8 cellular contexts compared by ENCODE assay signal in the genomic region with DNA sequence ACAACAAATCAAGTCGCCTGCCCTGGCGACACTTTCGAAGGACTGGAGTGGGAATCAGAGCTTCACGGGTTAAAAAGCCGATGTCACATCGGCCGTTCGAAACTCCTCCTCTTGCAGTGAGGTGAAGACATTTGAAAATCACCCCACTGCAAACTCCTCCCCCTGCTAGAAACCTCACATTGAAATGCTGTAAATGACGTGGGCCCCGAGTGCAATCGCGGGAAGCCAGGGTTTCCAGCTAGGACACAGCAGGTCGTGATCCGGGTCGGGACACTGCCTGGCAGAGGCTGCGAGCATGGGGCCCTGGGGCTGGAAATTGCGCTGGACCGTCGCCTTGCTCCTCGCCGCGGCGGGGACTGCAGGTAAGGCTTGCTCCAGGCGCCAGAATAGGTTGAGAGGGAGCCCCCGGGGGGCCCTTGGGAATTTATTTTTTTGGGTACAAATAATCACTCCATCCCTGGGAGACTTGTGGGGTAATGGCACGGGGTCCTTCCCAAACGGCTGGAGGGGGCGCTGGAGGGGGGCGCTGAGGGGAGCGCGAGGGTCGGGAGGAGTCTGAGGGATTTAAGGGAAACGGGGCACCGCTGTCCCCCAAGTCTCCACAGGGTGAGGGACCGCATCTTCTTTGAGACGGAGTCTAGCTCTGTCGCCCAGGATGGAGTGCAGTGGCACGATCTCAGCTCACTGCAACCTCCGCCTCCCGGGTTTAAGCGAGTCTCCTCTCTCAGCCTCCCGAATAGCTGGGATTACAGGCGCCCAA. TPM values are rescaled to one million over a fixed set of nuclear protein-coding genes. Genes with fewer than 3 reads are reported as not detected.
A peak's percentile ranks its signal among the peaks of the same experiment; 100 is the strongest.
DNase-seq lines count a peak whose midpoint lies in the region; ATAC-seq and TF ChIP-seq lines count a peak whose summit lies in the region.

A gene (plus strand): TSS at position 210 of the 760 bp plus-strand sequence. CDS start 86 bp downstream, at position 296.

- peaks cover 3% of the 10 kb centered on the region for H3K36me3 Mint-ChIP-seq in activated T-cell treated with anti-CD3 and anti-CD28 coated beads, Interleukin-2, amount 50 U/mL, for 4 hours (ENCODE audit: insufficient read depth)

- no peaks in the 10 kb centered on the region for H3K27me3 Mint-ChIP-seq in activated T-cell treated with anti-CD3 and anti-CD28 coated beads, Interleukin-2, amount 50 U/mL, for 4 hours (ENCODE audit: low read depth)

- H3K36me3 ChIP-seq in ES-I3 (ENCODE audit: insufficient read depth, low read length) (peaks cover 7% of the 10 kb centered on the region; the same call in 1 of the 2 replicates), KMS-11 (ENCODE audit: insufficient read depth) (peaks cover 6% of the 10 kb centered on the region; the same call in 1 of the 2 replicates), esophagus (ENCODE audit: control insufficient read depth in 2 of 2, insufficient read depth in 2 of 2, low read length in 1 of 2) (peaks cover 0 to 5% of the 10 kb centered on the region in 2 donors)

- peaks cover 39% of the 10 kb centered on the region for H3K4me1 Mint-ChIP-seq in activated T-cell treated with anti-CD3 and anti-CD28 coated beads, Interleukin-2, amount 50 U/mL, for 4 hours (ENCODE audit: low read depth)

- H3K4me1 ChIP-seq in ES-I3 (ENCODE audit: insufficient read depth, low read length) (peaks cover 13% of the 10 kb centered on the region), KMS-11 (ENCODE audit: low read depth, poor library complexity, severe bottlenecking) (peaks cover 38% of the 10 kb centered on the region), esophagus (ENCODE audit: control insufficient read depth in 2 of 2, insufficient read depth in 2 of 2, low read length in 1 of 2) (peaks cover 0 to 3% of the 10 kb centered on the region in 2 donors)

- peaks cover 47% of the 10 kb centered on the region for H3K79me2 ChIP-seq in KMS-11 (ENCODE audit: insufficient read depth, low read depth)

- peak within 1 kb of the TSS; percentile 94 for H3K4me2 ChIP-seq in KMS-11

- peak; percentile 98 for DNase-seq in RKO (ENCODE audit: low spot score)
- peak; percentile 61 for DNase-seq in activated T-cell treated with anti-CD3 and anti-CD28 coated beads, Interleukin-2, amount 50 U/mL, for 4 hours
- DNase-seq in mucosa of gallbladder (ENCODE audit: low spot score) = peak; percentile 89
- peak; percentile 44 to 64 for DNase-seq in stimulated activated CD8-positive, alpha-beta memory T cell treated with anti-CD3 and anti-CD28 coated beads, Interleukin-4, amount 100 ng/mL, for 4 hours (ENCODE audit: low read depth in 2 of 2, low spot score in 1 of 2)

- H3K9me3 ChIP-seq in ES-I3 (ENCODE audit: control insufficient read depth, insufficient read depth, low read length) = no peaks in the 10 kb centered on the region; the same call in 1 of the 2 replicates
- no peaks in the 10 kb centered on the region for H3K9me3 ChIP-seq in esophagus (ENCODE audit: control insufficient read depth in 2 of 2, insufficient read depth in 1 of 2, low read depth in 1 of 2, low read length in 1 of 2)

- H3K27ac ChIP-seq in KMS-11 (peak within 1 kb of the TSS; percentile 89), esophagus (ENCODE audit: low read depth in 2 of 2, low read length in 1 of 2) (peak within 1 kb of the TSS; percentile 98 to 100)

- no peak for TF ChIP-seq CTCF in KMS-11 (conservative IDR thresholded peaks at IDR 0.05; ENCODE audit: low read depth, low read length)

- peak within 1 kb of the TSS; percentile 39; the same call in 1 of the 2 replicates for H2AFZ ChIP-seq in KMS-11 (ENCODE audit: low read depth)

- H3K9ac ChIP-seq in ES-I3 (ENCODE audit: low read depth, low read length) (peak within 1 kb of the TSS; percentile 84), KMS-11 (peak within 1 kb of the TSS; percentile 88)

- peak; percentile 47 to 50 for ATAC-seq in activated T-cell treated with anti-CD3 and anti-CD28 coated beads, Interleukin-2, amount 50 U/mL, for 4 hours
- no peak for ATAC-seq in GM21786 (IDR thresholded peaks at IDR 0.05; ENCODE audit: unreplicated experiment)

- 0 to 1% methylated on average over 43 of the region's 43 CpGs for WGBS in esophagus, 2 donors

- H3K27me3 ChIP-seq in KMS-11 (ENCODE audit: insufficient read depth, low read depth) (no peaks in the 10 kb centered on the region), esophagus (ENCODE audit: control insufficient read depth in 1 of 2, insufficient read depth in 2 of 2, low read length in 2 of 2) (no peaks in the 10 kb centered on the region)

- no peaks in the 10 kb centered on the region for H3K9me3 Mint-ChIP-seq in activated T-cell treated with anti-CD3 and anti-CD28 coated beads, Interleukin-2, amount 50 U/mL, for 4 hours

- peak within 1 kb of the TSS; percentile 93 for H3K4me3 Mint-ChIP-seq in activated T-cell treated with anti-CD3 and anti-CD28 coated beads, Interleukin-2, amount 50 U/mL, for 4 hours

- H4K20me1 ChIP-seq in KMS-11 (ENCODE audit: insufficient read depth) = peaks cover 24% of the 10 kb centered on the region; the same call in 1 of the 2 replicates

- H3K4me3 ChIP-seq in KMS-11 (IDR thresholded peaks at IDR 0.05; ENCODE audit: insufficient read depth, low read depth, low read length) (no peak within 1 kb of the TSS), esophagus (ENCODE audit: low read depth in 1 of 2, low read length in 2 of 2) (peak within 1 kb of the TSS; percentile 66 to 98)

RNA-seq across cellular contexts. Expression of the gene that starts here (rescaled TPM):
- 10 to 100 TPM; 36.2 to 40.7 (median 39.0) TPM for total RNA-seq in activated T-cell treated with anti-CD3 and anti-CD28 coated beads, Interleukin-2, amount 50 U/mL, for 4 hours
- 10 to 100 TPM; 51.9 to 66.7 TPM for polyA plus RNA-seq in esophagus
- total RNA-seq in mucosa of gallbladder = 190 TPM
